8 cellular contexts compared by ENCODE assay signal in the genomic region with DNA sequence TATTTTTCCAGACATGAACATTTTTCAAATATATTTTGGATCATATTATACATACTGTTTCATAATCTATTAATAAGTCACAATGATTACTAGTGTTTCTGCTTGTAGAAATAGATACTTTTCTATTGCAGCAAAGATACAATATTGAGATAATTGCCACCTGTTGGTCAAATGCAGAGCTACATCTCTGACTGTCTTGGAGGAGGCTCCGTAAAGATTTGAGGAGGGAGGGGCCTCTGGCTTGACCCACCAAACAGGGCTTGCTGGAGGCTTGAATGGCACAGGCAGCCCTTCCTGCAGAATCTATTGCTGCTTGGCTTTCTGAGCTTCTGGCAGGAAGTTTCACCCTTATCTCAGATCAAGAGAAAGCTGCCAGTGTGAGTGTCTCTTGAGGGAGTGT.
A peak's percentile ranks its signal among the peaks of the same experiment; 100 is the strongest.
DNase-seq lines count a peak whose midpoint lies in the region; ATAC-seq, FAIRE-seq and TF ChIP-seq lines count a peak whose summit lies in the region.

No MANE protein-coding gene starts in this region.

- TF ChIP-seq CTCF in A549 (IDR thresholded peaks at IDR 0.05) (peak; percentile 39; the same call in 2 of the 3 replicates), GM12875 (IDR thresholded peaks at IDR 0.05; ENCODE audit: borderline replicate concordance, insufficient read depth, low read depth, low read length) (peak; percentile 36; the same call in 1 of the 2 replicates), GM12878 (IDR thresholded peaks at IDR 0.05 in 2 of 3, conservative IDR thresholded peaks at IDR 0.05 in 1 of 3; ENCODE audit: control insufficient read depth in 2 of 3, extremely low read depth in 1 of 3, insufficient read depth in 1 of 3, low read depth in 3 of 3, low read length in 3 of 3) (peak; percentile 30 to 49 (median 31); a peak in 5 of 6 replicates), keratinocyte (optimal IDR thresholded peaks at IDR 0.05 in 1 of 3, IDR thresholded peaks at IDR 0.05 in 1 of 3, conservative IDR thresholded peaks at IDR 0.05 in 1 of 3; ENCODE audit: extremely low read depth in 1 of 3, insufficient read depth in 2 of 3, low read length in 3 of 3) (peak in 2 of 3 experiments; percentile 15 to 30)

- dilution Hi-C loops in keratinocyte (cut with MboI; ENCODE audit: extremely low pct_ligation_motif_present, low sequenced_read_pairs), result no loop called here

- TF ChIP-seq POLR2A in A549 (IDR thresholded peaks at IDR 0.05; ENCODE audit: low read length), result no peak
- no peak for TF ChIP-seq POLR2A in GM12878 (IDR thresholded peaks at IDR 0.05; ENCODE audit: low read depth, low read length)

- BruUV-seq in GM12878 (replicated peaks; lab: Mats Ljungman, UMichigan), result no TSS peak

- H3K36me3 ChIP-seq in GM12878 (ENCODE audit: control insufficient read depth in 2 of 2, insufficient read depth in 2 of 2, low read length in 1 of 2) (no peaks in the 10 kb centered on the region), keratinocyte (ENCODE audit: control insufficient read depth in 2 of 2, extremely low read depth in 1 of 2, insufficient read depth in 2 of 2, low read length in 2 of 2) (no peaks in the 10 kb centered on the region)

- TF ChIP-seq RAD21 in A549 (conservative IDR thresholded peaks at IDR 0.05 in 1 of 2, IDR thresholded peaks at IDR 0.05 in 1 of 2) (peak in 1 of 2 experiments; percentile 21; a peak in 1 of 5 replicates), GM12878 (IDR thresholded peaks at IDR 0.05; ENCODE audit: insufficient read depth, low read depth, low read length) (peak; percentile 41)

- no peak overlapping the region; the same call in 1 of the 2 replicates for H2AFZ ChIP-seq in GM12878 (ENCODE audit: control insufficient read depth, low read depth, low read length)
- no peak overlapping the region for H2AFZ ChIP-seq in keratinocyte (ENCODE audit: control insufficient read depth, low read length)

- H4K20me1 ChIP-seq in GM12878 (ENCODE audit: control insufficient read depth, insufficient read depth), result no peaks in the 10 kb centered on the region
- H4K20me1 ChIP-seq in keratinocyte (ENCODE audit: control insufficient read depth, extremely low read depth, insufficient read depth, low read length), result no peaks in the 10 kb centered on the region

- SMC1A ChIA-PET in GM12878 (lab: Charles Lee; ENCODE audit: uncharacterized antibody, unreplicated experiment), result interaction anchor here (0.6 to 1.5 kb wide), 6 partner anchors 10 to 343 kb away, joined by 3 to 7 read pairs (median 5); no protein-coding TSS in a partner anchor

- POLR2A ChIA-PET in A549 (lab: Yijun Ruan, JAX), result no interaction called here
- POLR2A ChIA-PET in GM12878 (lab: Charles Lee), result no interaction called here

- no peaks in the 10 kb centered on the region for H3K9me3 ChIP-seq in A549
- H3K9me3 ChIP-seq in GM12878 (replicated peaks; ENCODE audit: control insufficient read depth, insufficient read depth, low read length), result no peaks in the 10 kb centered on the region
- no peaks in the 10 kb centered on the region for H3K9me3 ChIP-seq in keratinocyte (ENCODE audit: control insufficient read depth, low read depth, low read length)

- H3K27me3 ChIP-seq in GM12878 (replicated peaks in 1 of 2; ENCODE audit: control insufficient read depth in 2 of 2, insufficient read depth in 2 of 2, low read length in 1 of 2), result no peaks in the 10 kb centered on the region
- H3K27me3 ChIP-seq in keratinocyte (ENCODE audit: control insufficient read depth, extremely low read depth, insufficient read depth, low read length), result no peaks in the 10 kb centered on the region

- H3K4me2 ChIP-seq in A549, result no peak overlapping the region
- no peak overlapping the region for H3K4me2 ChIP-seq in GM12878 (ENCODE audit: control insufficient read depth, insufficient read depth)
- H3K4me2 ChIP-seq in keratinocyte (ENCODE audit: control insufficient read depth, extremely low read depth, insufficient read depth, low read depth, low read length), result no peak overlapping the region

- intact Hi-C loops in GM12878 (cut with micrococcal nuclease; ENCODE audit: unreplicated experiment), result loop anchor here (2.0 to 5.0 kb wide), 3 partner anchors 142 to 344 kb away; a partner anchor contains a TSS

- H3K4me3 ChIP-seq in A549, result no peak overlapping the region
- no peak overlapping the region for H3K4me3 ChIP-seq in GM12875 (ENCODE audit: low read depth, low read length)
- H3K4me3 ChIP-seq in GM12878, result no peak overlapping the region
- no peak overlapping the region for H3K4me3 ChIP-seq in keratinocyte (ENCODE audit: control insufficient read depth in 2 of 3, extremely low read depth in 1 of 3, insufficient read depth in 2 of 3, low read depth in 1 of 3, low read length in 3 of 3)

- H3K79me2 ChIP-seq in GM12878 (ENCODE audit: control insufficient read depth, insufficient read depth, low read length), result no peaks in the 10 kb centered on the region
- no peaks in the 10 kb centered on the region for H3K79me2 ChIP-seq in keratinocyte (ENCODE audit: control insufficient read depth, insufficient read depth, low read length)

- DNase-seq in A549 (ENCODE audit: low read depth in 1 of 2, low spot score in 1 of 2) (peak; percentile 1 to 38), OCI-M1 (lab: John Stamatoyannopoulos, UW) (peak; percentile 56), GM12878 (ENCODE audit: low read depth, low spot score) (no peak), keratinocyte (ENCODE audit: low read depth, low spot score) (no peak)
- peak; percentile 19 for DNase-seq in stimulated activated naive CD8-positive, alpha-beta T cell treated with anti-CD3 and anti-CD28 coated beads, Interleukin-15, Interleukin-2, amounts not matched to agents 100 U/mL and 50 U/mL, for 24 hours

- WGBS in A549 (ENCODE audit: missing lambda C conversion rate), result 0% methylated on average over 1 of the region's 1 CpG
- 68% methylated on average over 1 of the region's 1 CpG for WGBS in GM12878 (ENCODE audit: insufficient coverage, insufficient replicate concordance, low lambda C conversion rate, missing lambda C conversion rate)

- ATAC-seq in A549 (peak; percentile 74 to 88; a peak in 5 of 6 replicates), HG02852 (IDR thresholded peaks at IDR 0.05; ENCODE audit: unreplicated experiment) (peak; percentile 71), GM12878 (peak; percentile 90), HG03571 (IDR thresholded peaks at IDR 0.05; ENCODE audit: unreplicated experiment) (no peak)
- ATAC-seq in stimulated activated naive CD8-positive, alpha-beta T cell treated with anti-CD3 and anti-CD28 coated beads, Interleukin-15, Interleukin-2, amounts not matched to agents 100 U/mL and 50 U/mL, for 24 hours, result peak; percentile 32

- in situ Hi-C loops in GM12878 (cut with MboI), result no loop called here

- RAD21 ChIA-PET in GM12878 (lab: Charles Lee; ENCODE audit: unreplicated experiment), result interaction anchor here (1.2 to 1.4 kb wide), 3 partner anchors 14 to 341 kb away, joined by 3 to 5 read pairs (median 5); no protein-coding TSS in a partner anchor

- H3K4me1 ChIP-seq in A549 (no peaks in the 10 kb centered on the region), GM12878 (ENCODE audit: control insufficient read depth, insufficient read depth, low read length) (no peaks in the 10 kb centered on the region), keratinocyte (ENCODE audit: control insufficient read depth, extremely low read depth, insufficient read depth, low read length) (no peaks in the 10 kb centered on the region)

- TF ChIP-seq EP300 in A549 (IDR thresholded peaks at IDR 0.05) (no peak), GM12878 (IDR thresholded peaks at IDR 0.05; ENCODE audit: borderline replicate concordance in 1 of 2, control insufficient read depth in 1 of 2, low read depth in 2 of 2, low read length in 2 of 2) (no peak)

- FAIRE-seq in A549 (lab: Jason Lieb, UNC) (peak; percentile 90), GM12878 (lab: Jason Lieb, UNC) (no peak), keratinocyte (lab: Jason Lieb, UNC) (no peak)

- H3K27ac ChIP-seq in A549 (no peak overlapping the region), GM12878 (ENCODE audit: control insufficient read depth, insufficient read depth) (no peak overlapping the region), keratinocyte (ENCODE audit: control insufficient read depth, insufficient read depth, low read length) (no peak overlapping the region)

- H3K9me1 ChIP-seq in keratinocyte (ENCODE audit: control insufficient read depth, extremely low read depth, insufficient read depth, low read length), result no peaks in the 10 kb centered on the region

- CTCF ChIA-PET in A549 (lab: Yijun Ruan, JAX) (interaction anchor here (0.5 to 1.5 kb wide), 4 partner anchors 13 to 1109 kb away, joined by 3 to 7 read pairs (median 4); no protein-coding TSS in a partner anchor), GM12878 (lab: Yijun Ruan, JAX) (interaction anchor here (0.6 to 1.5 kb wide), 13 partner anchors 10 to 925 kb away, joined by 3 to 7 read pairs (median 4); no protein-coding TSS in a partner anchor)

- no peak overlapping the region for H3K9ac ChIP-seq in GM12878 (ENCODE audit: control insufficient read depth, insufficient read depth, low read length)
- no peak overlapping the region for H3K9ac ChIP-seq in keratinocyte (ENCODE audit: control insufficient read depth, extremely low read depth, insufficient read depth, low read length)

TF ChIP-seq in A549, 52 proteins besides CTCF, POLR2A, EP300 and RAD21 (continues in another document):
- peak; percentile 30; the same call in 1 of the 3 replicates for TF ChIP-seq SMC3 (IDR thresholded peaks at IDR 0.05)

TF ChIP-seq in GM12878, 131 proteins besides CTCF, POLR2A, EP300 and RAD21 (continues in another document):
- TF ChIP-seq, protein P1, sequence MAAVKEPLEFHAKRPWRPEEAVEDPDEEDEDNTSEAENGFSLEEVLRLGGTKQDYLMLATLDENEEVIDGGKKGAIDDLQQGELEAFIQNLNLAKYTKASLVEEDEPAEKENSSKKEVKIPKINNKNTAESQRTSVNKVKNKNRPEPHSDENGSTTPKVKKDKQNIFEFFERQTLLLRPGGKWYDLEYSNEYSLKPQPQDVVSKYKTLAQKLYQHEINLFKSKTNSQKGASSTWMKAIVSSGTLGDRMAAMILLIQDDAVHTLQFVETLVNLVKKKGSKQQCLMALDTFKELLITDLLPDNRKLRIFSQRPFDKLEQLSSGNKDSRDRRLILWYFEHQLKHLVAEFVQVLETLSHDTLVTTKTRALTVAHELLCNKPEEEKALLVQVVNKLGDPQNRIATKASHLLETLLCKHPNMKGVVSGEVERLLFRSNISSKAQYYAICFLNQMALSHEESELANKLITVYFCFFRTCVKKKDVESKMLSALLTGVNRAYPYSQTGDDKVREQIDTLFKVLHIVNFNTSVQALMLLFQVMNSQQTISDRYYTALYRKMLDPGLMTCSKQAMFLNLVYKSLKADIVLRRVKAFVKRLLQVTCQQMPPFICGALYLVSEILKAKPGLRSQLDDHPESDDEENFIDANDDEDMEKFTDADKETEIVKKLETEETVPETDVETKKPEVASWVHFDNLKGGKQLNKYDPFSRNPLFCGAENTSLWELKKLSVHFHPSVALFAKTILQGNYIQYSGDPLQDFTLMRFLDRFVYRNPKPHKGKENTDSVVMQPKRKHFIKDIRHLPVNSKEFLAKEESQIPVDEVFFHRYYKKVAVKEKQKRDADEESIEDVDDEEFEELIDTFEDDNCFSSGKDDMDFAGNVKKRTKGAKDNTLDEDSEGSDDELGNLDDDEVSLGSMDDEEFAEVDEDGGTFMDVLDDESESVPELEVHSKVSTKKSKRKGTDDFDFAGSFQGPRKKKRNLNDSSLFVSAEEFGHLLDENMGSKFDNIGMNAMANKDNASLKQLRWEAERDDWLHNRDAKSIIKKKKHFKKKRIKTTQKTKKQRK (IDR thresholded peaks at IDR 0.05; ENCODE audit: low read depth, low read length), result no peak

Comparison
In these comparisons a context has a peak if more than half of its experiments do, and no peak if none do; other contexts are left out.
1. DNase-seq: peak in A549 (2 of 2), OCI-M1 (single experiment) and stimulated activated naive CD8-positive, alpha-beta T cell treated with anti-CD3 and anti-CD28 coated beads, Interleukin-15, Interleukin-2, amounts not matched to agents 100 U/mL and 50 U/mL, for 24 hours (single experiment); none in GM12878 (single experiment) and keratinocyte (single experiment).
2. Peak in every context shown above with its lines, with median percentiles within 50 percentile points of each other: CTCF ChIP-seq.